In genomic region chr18:46917108-46917807, GRCh38 we compare ENCODE assay signal across 8 cellular contexts. TPM values are rescaled to one million over a fixed set of nuclear protein-coding genes. Genes with fewer than 3 reads are reported as not detected.
DNase-seq lines count a peak whose midpoint lies in the region; ATAC-seq and TF ChIP-seq lines count a peak whose summit lies in the region.

TSS of gene KATNAL2 (plus strand) at chr18:46917602. CDS start at chr18:46946873, 29,271 bp downstream.
TSS of gene PIAS2 (minus strand) at chr18:46917507. CDS start at chr18:46917345, 162 bp downstream.

- no peaks in the 10 kb centered on the region for H3K27me3 Mint-ChIP-seq in dendritic cell treated with granulocyte-macrophage colony-stimulating factor and Interleukin-4, amounts not matched to agents 40 ng/mL and 50 ng/mL, for 4 days

- no peaks in the 10 kb centered on the region for H3K36me3 ChIP-seq in liver (ENCODE audit: control insufficient read depth in 4 of 4, insufficient read depth in 3 of 4, low read depth in 1 of 4, low read length in 3 of 4)

- no peak for TF ChIP-seq RAD21 in liver (IDR thresholded peaks at IDR 0.05)

- peaks cover 40% of the 10 kb centered on the region for H3K4me1 Mint-ChIP-seq in dendritic cell treated with granulocyte-macrophage colony-stimulating factor and Interleukin-4, amounts not matched to agents 40 ng/mL and 50 ng/mL, for 4 days (ENCODE audit: low read depth)

- peak within 1 kb of the TSS; percentile 78 to 93 (median 88) for H3K4me3 ChIP-seq in liver (ENCODE audit: low read depth in 1 of 3, low read length in 3 of 3)

- peaks cover 15% of the 10 kb centered on the region for H3K36me3 Mint-ChIP-seq in dendritic cell treated with granulocyte-macrophage colony-stimulating factor and Interleukin-4, amounts not matched to agents 40 ng/mL and 50 ng/mL, for 4 days (ENCODE audit: low read depth)

- H3K9me3 ChIP-seq in liver (ENCODE audit: control insufficient read depth in 4 of 4, low read length in 3 of 4): no peaks in the 10 kb centered on the region

- in situ Hi-C loops in GM18951 (cut with MboI; ENCODE audit: low sequenced_read_pairs, unreplicated experiment): no loop called here

- TF ChIP-seq CTCF in liver (IDR thresholded peaks at IDR 0.05; ENCODE audit: low read depth, low read length, missing input control): peak; percentile 3

- ATAC-seq in HG03159 (IDR thresholded peaks at IDR 0.05; ENCODE audit: unreplicated experiment): peak; percentile 79

- no peaks in the 10 kb centered on the region for H3K27me3 ChIP-seq in liver (ENCODE audit: control insufficient read depth in 4 of 4, insufficient read depth in 4 of 4, low read length in 3 of 4)

- DNase-seq in AML-193 (lab: John Stamatoyannopoulos, UW): peak; percentile 38 to 59
- peak; percentile 35 to 90 for DNase-seq in NCI-H446 (lab: John Stamatoyannopoulos, UW)
- DNase-seq in activated CD4-positive, alpha-beta T cell treated with anti-CD3 and anti-CD28 coated beads, Interleukin-2, amount 50 U/mL, for 1 hour: peak; percentile 65
- DNase-seq in stimulated activated CD4-positive, alpha-beta T cell treated with anti-CD3 and anti-CD28 coated beads, Interleukin-4, amount 100 ng/mL, for 1 hour: peak; percentile 78

- no peaks in the 10 kb centered on the region for H3K9me3 Mint-ChIP-seq in dendritic cell treated with granulocyte-macrophage colony-stimulating factor and Interleukin-4, amounts not matched to agents 40 ng/mL and 50 ng/mL, for 4 days

- WGBS in liver: under 1% methylated on average over 107 of the region's 107 CpGs

- peak within 1 kb of the TSS; percentile 87 for H3K4me3 Mint-ChIP-seq in dendritic cell treated with granulocyte-macrophage colony-stimulating factor and Interleukin-4, amounts not matched to agents 40 ng/mL and 50 ng/mL, for 4 days

- peak within 1 kb of the TSS; percentile 89 to 91 for H3K27ac ChIP-seq in liver (ENCODE audit: low read depth in 1 of 2, low read length in 2 of 2)

- H3K9ac ChIP-seq in liver (ENCODE audit: low read depth in 1 of 2, low read length in 2 of 2): peak within 1 kb of the TSS; percentile 79 to 85

- H3K27ac Mint-ChIP-seq in dendritic cell treated with granulocyte-macrophage colony-stimulating factor and Interleukin-4, amounts not matched to agents 40 ng/mL and 50 ng/mL, for 4 days: peak within 1 kb of the TSS; percentile 89

- intact Hi-C loops in dendritic cell treated with granulocyte-macrophage colony-stimulating factor and Interleukin-4, amounts not matched to agents 40 ng/mL and 50 ng/mL, for 4 days (cut with micrococcal nuclease): no loop called here

- TF ChIP-seq POLR2A in GM18951 (IDR thresholded peaks at IDR 0.05; ENCODE audit: extremely low read depth, insufficient read depth, insufficient read length): peak; percentile 96

- peaks cover 3 to 18% (median 12%) of the 10 kb centered on the region in 4 donors for H3K4me1 ChIP-seq in liver (ENCODE audit: control insufficient read depth in 4 of 4, insufficient read depth in 4 of 4, low read length in 3 of 4)

TF ChIP-seq in liver, 16 proteins besides CTCF, POLR2A, EP300 and RAD21:
- TF ChIP-seq MAX (IDR thresholded peaks at IDR 0.05): no peak
- no peak for TF ChIP-seq ZBTB33 (IDR thresholded peaks at IDR 0.05)
- TF ChIP-seq EGR1 (IDR thresholded peaks at IDR 0.05; ENCODE audit: low read depth in 2 of 2): no peak
- TF ChIP-seq ATF3 (IDR thresholded peaks at IDR 0.05): no peak
- TF ChIP-seq GABPA (IDR thresholded peaks at IDR 0.05 in 1 of 2, conservative IDR thresholded peaks at IDR 0.05 in 1 of 2): no peak
- TF ChIP-seq JUND (IDR thresholded peaks at IDR 0.05): no peak
- no peak for TF ChIP-seq FOXA2 (IDR thresholded peaks at IDR 0.05)
- no peak for TF ChIP-seq HNF4G (IDR thresholded peaks at IDR 0.05)
- TF ChIP-seq RXRA (IDR thresholded peaks at IDR 0.05): no peak
- TF ChIP-seq REST (IDR thresholded peaks at IDR 0.05): no peak
- TF ChIP-seq FOXA1 (IDR thresholded peaks at IDR 0.05): no peak
- no peak for TF ChIP-seq HNF4A (conservative IDR thresholded peaks at IDR 0.05)
- no peak for TF ChIP-seq SP1 (IDR thresholded peaks at IDR 0.05)
- no peak for TF ChIP-seq NR2F2 (IDR thresholded peaks at IDR 0.05)

RNA-seq across cellular contexts. Expression of gene KATNAL2, which starts in this region (rescaled TPM):
- 1 to 10 TPM in 1 of 2 donors, under 1 TPM in 1; 0.42 to 4.8 TPM for total RNA-seq in liver
- 1 to 10 TPM; 1.0 to 1.9 TPM for polyA plus RNA-seq in liver

RNA-seq across cellular contexts. Expression of gene PIAS2, which starts in this region (rescaled TPM):
- total RNA-seq in liver: 10 to 100 TPM in 1 of 2 donors, 1 to 10 TPM in 1; 9.6 to 17.2 TPM
- 1 to 10 TPM; 5.6 to 8.9 TPM for polyA plus RNA-seq in liver

Comparison
In these comparisons a context has a peak if more than half of its experiments do, and no peak if none do; other contexts are left out.
1. Peak in every context shown above with its lines: DNase-seq, ATAC-seq, H3K4me3 ChIP-seq and H3K27ac ChIP-seq.